16 cellular contexts compared by ENCODE assay signal in genomic region chr2:127610561-127610960, GRCh38. TPM values are rescaled to one million over a fixed set of nuclear protein-coding genes. Genes with fewer than 3 reads are reported as not detected.
A peak's percentile ranks its signal among the peaks of the same experiment; 100 is the strongest.
DNase-seq lines count a peak whose midpoint lies in the region; ATAC-seq and TF ChIP-seq lines count a peak whose summit lies in the region.
"Had no signal": no experiment of that assay in that cellular context is flagged by ENCODE, and none has a peak within 500 bp of the region (broad histone marks: within the 10 kb centered on the region; RNA-seq: fewer than 3 reads in every experiment).

No MANE protein-coding gene starts in this region.

- no peak overlapping the region for H3K27ac Mint-ChIP-seq in activated naive CD4-positive, alpha-beta T cell treated with anti-CD3 and anti-CD28 coated beads, Interleukin-2, amount 10 ng/mL, durations not matched to agents 7 days and 5 days
- no peak overlapping the region for H3K27ac Mint-ChIP-seq in chondrocyte (ENCODE audit: unreplicated experiment)
- no peak overlapping the region for H3K27ac Mint-ChIP-seq in stimulated activated naive CD8-positive, alpha-beta T cell treated with anti-CD3 and anti-CD28 coated beads, Interleukin-15, amount 100 ng/mL, for 72 hours

- peaks cover 3% of the 10 kb centered on the region for H3K36me3 Mint-ChIP-seq in activated naive CD4-positive, alpha-beta T cell treated with anti-CD3 and anti-CD28 coated beads, Interleukin-2, amount 10 ng/mL, durations not matched to agents 7 days and 5 days
- H3K36me3 Mint-ChIP-seq in chondrocyte (ENCODE audit: low read depth) = peaks cover 9% of the 10 kb centered on the region

- H3K4me3 Mint-ChIP-seq in activated naive CD4-positive, alpha-beta T cell treated with anti-CD3 and anti-CD28 coated beads, Interleukin-2, amount 10 ng/mL, durations not matched to agents 7 days and 5 days = no peak overlapping the region
- H3K4me3 Mint-ChIP-seq in chondrocyte (ENCODE audit: unreplicated experiment) = no peak overlapping the region
- no peak overlapping the region for H3K4me3 Mint-ChIP-seq in stimulated activated naive CD8-positive, alpha-beta T cell treated with anti-CD3 and anti-CD28 coated beads, Interleukin-15, amount 100 ng/mL, for 72 hours

- CTCF ChIA-PET in activated naive CD4-positive, alpha-beta T cell treated with anti-CD3 and anti-CD28 coated beads, Interleukin-2, amount 10 ng/mL, durations not matched to agents 7 days and 5 days (lab: Charles Lee) = interaction anchor here (1.7 to 2.2 kb wide), 2 partner anchors 17 to 19 kb away, joined by 4 to 5 read pairs; no protein-coding TSS in a partner anchor

- no peak for TF ChIP-seq CTCF in chondrocyte (IDR thresholded peaks at IDR 0.05)

- H3K4me1 Mint-ChIP-seq in activated naive CD4-positive, alpha-beta T cell treated with anti-CD3 and anti-CD28 coated beads, Interleukin-2, amount 10 ng/mL, durations not matched to agents 7 days and 5 days = peaks cover 3% of the 10 kb centered on the region
- H3K4me1 Mint-ChIP-seq in chondrocyte (ENCODE audit: low read depth) = peaks cover 5% of the 10 kb centered on the region
- peaks cover 10% of the 10 kb centered on the region for H3K4me1 Mint-ChIP-seq in stimulated activated naive CD8-positive, alpha-beta T cell treated with anti-CD3 and anti-CD28 coated beads, Interleukin-15, amount 100 ng/mL, for 72 hours

- no peak for ATAC-seq in sciatic nerve
- no peak for ATAC-seq in stimulated activated naive CD8-positive, alpha-beta T cell treated with anti-CD3 and anti-CD28 coated beads, Interleukin-15, amount 100 ng/mL, for 72 hours

- H3K9me3 Mint-ChIP-seq in activated naive CD4-positive, alpha-beta T cell treated with anti-CD3 and anti-CD28 coated beads, Interleukin-2, amount 10 ng/mL, durations not matched to agents 7 days and 5 days = peaks cover 11% of the 10 kb centered on the region
- H3K9me3 Mint-ChIP-seq in chondrocyte (ENCODE audit: low read depth) = peaks cover 16% of the 10 kb centered on the region
- peaks cover 10 to 21% of the 10 kb centered on the region in 2 donors for H3K9me3 Mint-ChIP-seq in stimulated activated naive CD8-positive, alpha-beta T cell treated with anti-CD3 and anti-CD28 coated beads, Interleukin-15, amount 100 ng/mL, for 72 hours

- peaks cover 32% of the 10 kb centered on the region for H3K27me3 Mint-ChIP-seq in activated naive CD4-positive, alpha-beta T cell treated with anti-CD3 and anti-CD28 coated beads, Interleukin-2, amount 10 ng/mL, durations not matched to agents 7 days and 5 days
- H3K27me3 Mint-ChIP-seq in chondrocyte (ENCODE audit: low read depth) = no peaks in the 10 kb centered on the region
- peaks cover under 1% of the 10 kb centered on the region for H3K27me3 Mint-ChIP-seq in stimulated activated naive CD8-positive, alpha-beta T cell treated with anti-CD3 and anti-CD28 coated beads, Interleukin-15, amount 100 ng/mL, for 72 hours

- intact Hi-C loops in sciatic nerve (cut with DNase I) = no loop called here

- DNase-seq in activated naive CD4-positive, alpha-beta T cell treated with anti-CD3 and anti-CD28 coated beads, Interleukin-2, amount 10 ng/mL, durations not matched to agents 7 days and 5 days = peak; percentile 8
- DNase-seq in activated naive CD4-positive, alpha-beta T cell treated with Interleukin-2 at 50 U/mL for 16 hours = no peak
- DNase-seq in chondrocyte (ENCODE audit: low spot score) (peak; percentile 53), sciatic nerve (ENCODE audit: low spot score) (peak; percentile 17), ureter (ENCODE audit: low spot score) (peak; percentile 29), hypothalamus (lab: John Stamatoyannopoulos, UW) (no peak)
- DNase-seq in stimulated activated naive CD8-positive, alpha-beta T cell treated with anti-CD3 and anti-CD28 coated beads, Interleukin-15, amount 100 ng/mL, for 72 hours = no peak
- DNase-seq: C1 segment of cervical spinal cord, DMS 273 treated with DMSO at 0.1 percent for 48 hours, EL, GOT3, KBM-7, NCI-H1092, NCI-H1694, NCI-H510A treated with DMSO at 0.1 percent for 48 hours, PC-9 had no signal

RNA-seq across cellular contexts. Expression of gene GPR17, which starts 35.4 kb away (rescaled TPM):
- total RNA-seq in chondrocyte (not detected in 3 replicates), sciatic nerve (4.6 TPM), ureter (not detected)
- total RNA-seq: PC-9 had no signal

Comparison
In these comparisons a context has a peak if more than half of its experiments do, and no peak if none do; other contexts are left out.
1. DNase-seq: peak in activated naive CD4-positive, alpha-beta T cell treated with anti-CD3 and anti-CD28 coated beads, Interleukin-2, amount 10 ng/mL, durations not matched to agents 7 days and 5 days (single experiment), chondrocyte (single experiment), sciatic nerve (single experiment) and ureter (single experiment); none in activated naive CD4-positive, alpha-beta T cell treated with Interleukin-2 at 50 U/mL for 16 hours (single experiment), stimulated activated naive CD8-positive, alpha-beta T cell treated with anti-CD3 and anti-CD28 coated beads, Interleukin-15, amount 100 ng/mL, for 72 hours (0 of 2) and hypothalamus (0 of 51).